In genomic region chr11:78211565-78211964, GRCh38 we compare ENCODE assay signal across 29 cellular contexts.
"Had no signal": no experiment of that assay in that cellular context is flagged by ENCODE, and none has a peak within 500 bp of the region (broad histone marks: within the 10 kb centered on the region; RNA-seq: fewer than 3 reads in every experiment).

No MANE protein-coding gene starts in this region.

- H3K9me3 Mint-ChIP-seq: naive thymus-derived CD8-positive, alpha-beta T cell; natural killer cell treated with Interleukin-12 subunit alpha and Interleukin-12 subunit beta and Interleukin-15 and Interleukin-18, amount 100 ng/mL, for 72 hours; stimulated activated effector memory CD8-positive, alpha-beta T cell treated with anti-CD3 and anti-CD28 coated beads, Interleukin-12 subunit alpha, Interleukin-12 subunit beta, amount 100 ng/mL, for 72 hours; stimulated activated naive CD8-positive, alpha-beta T cell treated with anti-CD3 and anti-CD28 coated beads, Interleukin-15, amount 100 ng/mL, for 72 hours had no signal

- H3K4me1 Mint-ChIP-seq: nephron progenitor cell; neural progenitor cell; stimulated activated naive CD8-positive, alpha-beta T cell treated with anti-CD3 and anti-CD28 coated beads, Interleukin-15, amount 100 ng/mL, for 72 hours had no signal

- H3K79me2 ChIP-seq: parathyroid adenoma had no signal

- DNase-seq: naive thymus-derived CD8-positive, alpha-beta T cell; nephron progenitor cell; occipital lobe; ovary; psoas muscle; right lobe of liver; small intestine; stimulated activated CD4-positive, alpha-beta T cell treated with anti-CD3 and anti-CD28 coated beads, Interleukin-15, amount 100 ng/mL, for 24 hours; stimulated activated CD4-positive, alpha-beta T cell treated with anti-CD3 and anti-CD28 coated beads, Interleukin-2, amount 100 ng/mL, for 24 hours; stimulated activated CD4-positive, alpha-beta T cell treated with anti-CD3 and anti-CD28 coated beads, Interleukin-2, amount 100 ng/mL, for 48 hours; stimulated activated CD4-positive, alpha-beta T cell treated with anti-CD3 and anti-CD28 coated beads, Interleukin-4, amount 100 ng/mL, for 24 hours; stimulated activated naive CD4-positive, alpha-beta T cell; stimulated activated naive CD8-positive, alpha-beta T cell treated with anti-CD3 and anti-CD28 coated beads, Interleukin-15, amount 100 ng/mL, for 72 hours; stimulated activated naive CD8-positive, alpha-beta T cell treated with anti-CD3 and anti-CD28 coated beads, Interleukin-15, Interleukin-2, amounts not matched to agents 100 U/mL and 50 U/mL, for 24 hours; substantia nigra; testis; transverse colon; upper lobe of right lung; uterus had no signal

- H3K4me3 ChIP-seq: neural progenitor cell, ovary, psoas muscle, right lobe of liver, sigmoid colon, suprapubic skin, testis, tibial artery, transverse colon, upper lobe of right lung, uterus had no signal

- H3K4me3 Mint-ChIP-seq: naive thymus-derived CD8-positive, alpha-beta T cell; natural killer cell treated with Interleukin-12 subunit alpha and Interleukin-12 subunit beta and Interleukin-15 and Interleukin-18, amount 100 ng/mL, for 72 hours; nephron progenitor cell; neural progenitor cell; stimulated activated effector memory CD8-positive, alpha-beta T cell treated with anti-CD3 and anti-CD28 coated beads, Interleukin-12 subunit alpha, Interleukin-12 subunit beta, amount 100 ng/mL, for 72 hours; stimulated activated naive CD8-positive, alpha-beta T cell treated with anti-CD3 and anti-CD28 coated beads, Interleukin-15, amount 100 ng/mL, for 72 hours; type B pancreatic cell had no signal

- H3K4me2 ChIP-seq: neural progenitor cell had no signal

- H3K36me3 Mint-ChIP-seq: natural killer cell treated with Interleukin-12 subunit alpha and Interleukin-12 subunit beta and Interleukin-15 and Interleukin-18, amount 100 ng/mL, for 72 hours; stimulated activated effector memory CD8-positive, alpha-beta T cell treated with anti-CD3 and anti-CD28 coated beads, Interleukin-12 subunit alpha, Interleukin-12 subunit beta, amount 100 ng/mL, for 72 hours had no signal

- H3K36me3 ChIP-seq: neural progenitor cell, ovary, uterus had no signal

- ATAC-seq: naive thymus-derived CD8-positive, alpha-beta T cell; natural killer cell treated with Interleukin-12 subunit alpha and Interleukin-12 subunit beta and Interleukin-15 and Interleukin-18, amount 100 ng/mL, for 72 hours; psoas muscle; right cardiac atrium; right lobe of liver; stimulated activated effector memory CD8-positive, alpha-beta T cell treated with anti-CD3 and anti-CD28 coated beads, Interleukin-12 subunit alpha, Interleukin-12 subunit beta, amount 100 ng/mL, for 72 hours; stimulated activated naive CD8-positive, alpha-beta T cell treated with anti-CD3 and anti-CD28 coated beads, Interleukin-15, amount 100 ng/mL, for 72 hours; stimulated activated naive CD8-positive, alpha-beta T cell treated with anti-CD3 and anti-CD28 coated beads, Interleukin-15, Interleukin-2, amounts not matched to agents 100 U/mL and 50 U/mL, for 24 hours; upper lobe of right lung had no signal

- H3K27me3 ChIP-seq: neural progenitor cell, ovary, right lobe of liver, sigmoid colon, suprapubic skin, testis, tibial artery, transverse colon, upper lobe of right lung, uterus had no signal

- H3K9ac ChIP-seq: neural progenitor cell, parathyroid adenoma had no signal

- H3K4me1 ChIP-seq: neural progenitor cell, parathyroid adenoma, right lobe of liver, sigmoid colon, suprapubic skin, testis, transverse colon, upper lobe of right lung, uterus had no signal

- H3K9me3 ChIP-seq: ovary, psoas muscle, right lobe of liver, sigmoid colon, suprapubic skin, testis, tibial artery, transverse colon, upper lobe of right lung, uterus had no signal

- H3K27me3 Mint-ChIP-seq: naive thymus-derived CD8-positive, alpha-beta T cell; natural killer cell treated with Interleukin-12 subunit alpha and Interleukin-12 subunit beta and Interleukin-15 and Interleukin-18, amount 100 ng/mL, for 72 hours; progenitor cell of endocrine pancreas; stimulated activated naive CD8-positive, alpha-beta T cell treated with anti-CD3 and anti-CD28 coated beads, Interleukin-15, amount 100 ng/mL, for 72 hours; type B pancreatic cell had no signal

- H3K27ac Mint-ChIP-seq: natural killer cell treated with Interleukin-12 subunit alpha and Interleukin-12 subunit beta and Interleukin-15 and Interleukin-18, amount 100 ng/mL, for 72 hours; nephron progenitor cell; neural progenitor cell; stimulated activated effector memory CD8-positive, alpha-beta T cell treated with anti-CD3 and anti-CD28 coated beads, Interleukin-12 subunit alpha, Interleukin-12 subunit beta, amount 100 ng/mL, for 72 hours; stimulated activated naive CD8-positive, alpha-beta T cell treated with anti-CD3 and anti-CD28 coated beads, Interleukin-15, amount 100 ng/mL, for 72 hours; type B pancreatic cell had no signal

- H3K27ac ChIP-seq: neural progenitor cell, ovary, parathyroid adenoma, psoas muscle, right lobe of liver, sigmoid colon, suprapubic skin, testis, transverse colon, upper lobe of right lung, uterus had no signal
